Comparison of ENCODE assay signal across 8 cellular contexts in the genomic region with DNA sequence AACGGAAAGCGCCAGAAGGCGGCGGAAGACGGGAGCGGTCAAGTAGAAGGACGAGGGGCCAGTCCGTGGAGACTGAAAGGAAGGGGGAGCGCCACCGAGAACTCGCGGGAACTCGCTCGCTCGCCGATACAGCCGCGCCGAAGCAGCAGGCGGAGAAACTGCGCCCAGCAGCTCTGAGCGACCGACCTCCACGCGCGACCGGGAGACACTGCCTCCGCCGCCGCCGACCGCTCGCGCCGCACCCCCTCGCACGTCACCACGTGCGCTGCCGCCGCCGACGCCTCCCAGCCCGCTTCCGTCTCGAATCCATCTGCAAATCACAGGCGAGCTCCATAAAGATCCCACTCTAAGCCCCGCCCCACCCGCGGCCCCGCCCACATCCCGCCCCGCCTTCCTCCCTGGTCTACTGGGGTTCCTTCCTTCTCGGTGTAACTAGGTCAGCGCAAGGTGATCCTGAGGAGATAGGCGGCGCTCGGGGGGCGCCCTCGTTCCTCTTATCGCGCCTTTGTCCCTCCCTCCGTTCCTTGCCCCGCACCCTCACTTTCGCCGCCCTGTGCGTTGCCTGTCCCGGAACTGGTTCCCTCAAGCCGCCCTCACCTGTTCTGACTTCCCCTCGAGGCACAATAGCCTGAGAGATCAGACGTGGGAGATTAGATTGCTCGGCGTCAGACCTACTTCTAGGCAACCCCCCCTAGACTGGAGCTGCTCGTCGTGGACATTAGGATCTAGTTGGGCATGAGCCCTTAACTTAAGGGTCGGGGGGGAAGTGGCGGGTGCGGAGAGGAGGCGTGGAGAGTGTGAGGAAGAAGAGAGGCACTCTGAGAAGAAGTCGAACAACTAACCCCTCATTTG. TPM values are rescaled to one million over a fixed set of nuclear protein-coding genes. Genes with fewer than 3 reads are reported as not detected.
DNase-seq lines count a peak whose midpoint lies in the region; ATAC-seq, FAIRE-seq and TF ChIP-seq lines count a peak whose summit lies in the region.

A gene (minus strand): TSS at position 210 of the 852 bp plus-strand sequence. CDS start 7,750 bp downstream, outside the sequence.

- TF ChIP-seq POLR2A in HepG2 (IDR thresholded peaks at IDR 0.05; ENCODE audit: insufficient read depth in 1 of 2, low read depth in 2 of 2, low read length in 2 of 2), result peak; percentile 87 to 97

- CTCF ChIA-PET in HepG2 (lab: Yijun Ruan, JAX; ENCODE audit: low intra/inter-chr PET ratio, low total read pairs), result no interaction called here

- intact Hi-C loops in CD14-positive monocyte (cut with micrococcal nuclease) (loop anchor here (2.0 to 10.0 kb wide), 5 partner anchors 55 to 358 kb away; a partner anchor contains a TSS), HepG2 (cut with micrococcal nuclease; ENCODE audit: unreplicated experiment) (loop anchor here (2.0 to 5.0 kb wide), 3 partner anchors 160 to 365 kb away; a partner anchor contains a TSS)
- intact Hi-C loops in dendritic cell treated with granulocyte-macrophage colony-stimulating factor and Interleukin-4, amounts not matched to agents 40 ng/mL and 50 ng/mL, for 4 days (cut with micrococcal nuclease), result loop anchor here (1.0 to 5.0 kb wide), 6 partner anchors 22 to 167 kb away; a partner anchor contains a TSS

- H3K27ac Mint-ChIP-seq in CD14-positive monocyte, result peak within 1 kb of the TSS; percentile 99 to 100 (median 100)
- H3K27ac Mint-ChIP-seq in dendritic cell treated with granulocyte-macrophage colony-stimulating factor and Interleukin-4, amounts not matched to agents 40 ng/mL and 50 ng/mL, for 4 days, result peak within 1 kb of the TSS; percentile 100

- TF ChIP-seq CTCF in CD14-positive monocyte (IDR thresholded peaks at IDR 0.05) (no peak), HepG2 (CRISPR knock-in tag; IDR thresholded peaks at IDR 0.05) (peak; percentile 80)

- H3K4me3 Mint-ChIP-seq in CD14-positive monocyte, result peak within 1 kb of the TSS; percentile 92 to 98
- H3K4me3 Mint-ChIP-seq in dendritic cell treated with granulocyte-macrophage colony-stimulating factor and Interleukin-4, amounts not matched to agents 40 ng/mL and 50 ng/mL, for 4 days, result peak within 1 kb of the TSS; percentile 99

- H3K4me3 ChIP-seq in HepG2 (replicated peaks in 1 of 3; ENCODE audit: insufficient read depth in 1 of 3, low read depth in 2 of 3, low read length in 3 of 3), result peak within 1 kb of the TSS; percentile 78 to 84 (median 83)

- in situ Hi-C loops in HepG2 (cut with HindIII; ENCODE audit: extremely low pct_ligation_motif_present, low pct_unique_long_range_greater_than_20kb), result loop anchor here (10.0 kb wide), 1 partner anchor 368 kb away; no protein-coding TSS in a partner anchor

- H3K79me2 ChIP-seq in HepG2 (ENCODE audit: insufficient read depth, low read length), result peaks cover 49% of the 10 kb centered on the region

- BruUV-seq in HepG2 (replicated peaks; lab: Mats Ljungman, UMichigan), result TSS peak; percentile 68

- POLR2A ChIA-PET in HepG2 (lab: Yijun Ruan, JAX), result interaction anchor here (0.5 to 2.5 kb wide), 14 partner anchors 10 to 1265 kb away, joined by 3 to 13 read pairs (median 3); a partner anchor contains a TSS

- no peaks in the 10 kb centered on the region for H3K36me3 ChIP-seq in HepG2 (replicated peaks in 1 of 2; ENCODE audit: control insufficient read depth in 1 of 2, insufficient read depth in 2 of 2, low read length in 2 of 2)

- H3K27ac ChIP-seq in HepG2 (ENCODE audit: extremely low read length, insufficient read depth, low read length), result peak within 1 kb of the TSS; percentile 92

- ATAC-seq in GM19372 (IDR thresholded peaks at IDR 0.05; ENCODE audit: low read depth, unreplicated experiment) (peak; percentile 67), HG03558 (IDR thresholded peaks at IDR 0.05; ENCODE audit: extremely low read depth, unreplicated experiment) (peak; percentile 60), HepG2 (peak; percentile 80)

- FAIRE-seq in HepG2 (lab: Jason Lieb, UNC), result no peak

- WGBS in HepG2 (ENCODE audit: low lambda C conversion rate), result 32% methylated on average over 18 of the region's 80 CpGs

- H3K27me3 ChIP-seq in HepG2 (ENCODE audit: control insufficient read depth in 1 of 2, insufficient read depth in 2 of 2, low read length in 2 of 2), result no peaks in the 10 kb centered on the region

- no peaks in the 10 kb centered on the region for H3K27me3 Mint-ChIP-seq in CD14-positive monocyte (ENCODE audit: low read depth in 3 of 3)
- H3K27me3 Mint-ChIP-seq in dendritic cell treated with granulocyte-macrophage colony-stimulating factor and Interleukin-4, amounts not matched to agents 40 ng/mL and 50 ng/mL, for 4 days, result no peaks in the 10 kb centered on the region

- peaks cover 2 to 3% of the 10 kb centered on the region in 2 donors for H3K36me3 Mint-ChIP-seq in CD14-positive monocyte
- H3K36me3 Mint-ChIP-seq in dendritic cell treated with granulocyte-macrophage colony-stimulating factor and Interleukin-4, amounts not matched to agents 40 ng/mL and 50 ng/mL, for 4 days (ENCODE audit: low read depth), result peaks cover 41% of the 10 kb centered on the region

- TF ChIP-seq RAD21 in HepG2 (CRISPR knock-in tag; IDR thresholded peaks at IDR 0.05), result peak; percentile 50; the same call in 1 of the 2 replicates

- DNase-seq in CD14-positive monocyte (ENCODE audit: low spot score) (peak; percentile 95), NCI-H748 (lab: John Stamatoyannopoulos, UW; ENCODE audit: unreplicated experiment) (peak; percentile 97), HepG2 (ENCODE audit: low spot score) (peak; percentile 81)
- peak; percentile 89 to 92 for DNase-seq in activated CD4-positive, alpha-beta T cell treated with anti-CD3 and anti-CD28 coated beads, Interleukin-2, amount 50 U/mL, for 24 hours (ENCODE audit: low read depth in 1 of 2, low spot score in 1 of 2)
- peak; percentile 92 for DNase-seq in stimulated activated CD4-positive, alpha-beta T cell treated with anti-CD3 and anti-CD28 coated beads, Interleukin-4, amount 100 ng/mL, for 1 hour

- peaks cover 46% of the 10 kb centered on the region for H3K4me1 Mint-ChIP-seq in CD14-positive monocyte
- H3K4me1 Mint-ChIP-seq in dendritic cell treated with granulocyte-macrophage colony-stimulating factor and Interleukin-4, amounts not matched to agents 40 ng/mL and 50 ng/mL, for 4 days (ENCODE audit: low read depth), result peaks cover 34% of the 10 kb centered on the region

- TF ChIP-seq EP300 in HepG2 (IDR thresholded peaks at IDR 0.05; ENCODE audit: low read depth in 2 of 2, low read length in 2 of 2) (no peak), HepG2 (CRISPR knock-in tag; IDR thresholded peaks at IDR 0.05; ENCODE audit: borderline replicate concordance) (0 out of 2 replicates have a peak, but pooled peaks have one; percentile 10)

- peaks cover 0 to 9% (median 4%) of the 10 kb centered on the region in 7 donors for H3K9me3 Mint-ChIP-seq in CD14-positive monocyte
- H3K9me3 Mint-ChIP-seq in dendritic cell treated with granulocyte-macrophage colony-stimulating factor and Interleukin-4, amounts not matched to agents 40 ng/mL and 50 ng/mL, for 4 days, result peaks cover 11% of the 10 kb centered on the region

- H3K4me1 ChIP-seq in HepG2 (ENCODE audit: insufficient read depth, low read length), result peaks cover 49% of the 10 kb centered on the region

- peaks cover 27% of the 10 kb centered on the region for H4K20me1 ChIP-seq in HepG2 (ENCODE audit: insufficient read depth, low read length)

- H2AFZ ChIP-seq in HepG2 (ENCODE audit: low read length), result no peak within 1 kb of the TSS

- H3K4me2 ChIP-seq in HepG2 (ENCODE audit: low read depth, low read length), result peak within 1 kb of the TSS; percentile 92

- H3K9me3 ChIP-seq in HepG2 (ENCODE audit: low read length), result no peaks in the 10 kb centered on the region

- peak within 1 kb of the TSS; percentile 97 for H3K9ac ChIP-seq in HepG2 (ENCODE audit: insufficient read depth, low read depth, low read length)

TF ChIP-seq in HepG2, 621 proteins besides CTCF, POLR2A, EP300 and RAD21 (continues in another document):
- TF ChIP-seq ZNF264 (CRISPR knock-in tag; IDR thresholded peaks at IDR 0.05) (no peak), MED13 (CRISPR knock-in tag; IDR thresholded peaks at IDR 0.05) (peak; percentile 65; the same call in 1 of the 2 replicates)

RNA-seq across cellular contexts. Expression of the gene that starts here (rescaled TPM):
- polyA plus RNA-seq in CD14-positive monocyte, result 10 to 100 TPM; 50.9 to 69.2 TPM
- 41.6 and 51.7 TPM in 2 replicates for total RNA-seq in HepG2 (2016; rRNA removed; fragmentation: Illumina TruSeq; extraction: Trizol)
- total RNA-seq in HepG2 (2016; cell fraction: cytosol; rRNA removed; fragmentation: Illumina TruSeq; extraction: Trizol; ENCODE audit: low read depth), result 9.0 and 9.3 TPM in 2 replicates
- 41.9 and 52.5 TPM in 2 replicates for total RNA-seq in HepG2 (2016; cell fraction: insoluble cytoplasmic fraction; rRNA removed; fragmentation: Illumina TruSeq; extraction: Trizol)
- 19.8 and 21.2 TPM in 2 replicates for total RNA-seq in HepG2 (2016; cell fraction: membrane; rRNA removed; fragmentation: Illumina TruSeq; extraction: Trizol)
- total RNA-seq in HepG2 (2016; cell fraction: nucleus; rRNA removed; fragmentation: Illumina TruSeq; extraction: Trizol), result 119 and 126 TPM in 2 replicates
- 38.2 and 49.1 TPM in 2 replicates for polyA plus RNA-seq in HepG2 (2011; rRNA removed)
- 11.5 and 17.3 TPM in 2 replicates for polyA plus RNA-seq in HepG2 (2011; cell fraction: cytosol; rRNA removed)
- 83.0 and 93.5 TPM in 2 replicates for polyA plus RNA-seq in HepG2 (2011; cell fraction: nucleus; rRNA removed)
- 40.9 and 57.2 TPM in 2 replicates for polyA plus RNA-seq in HepG2 (2012)
- 2.8 and 3.5 TPM in 2 replicates for polyA plus RNA-seq in HepG2 (2016; cell fraction: cytosol; fragmentation: Illumina TruSeq; extraction: Trizol; ENCODE audit: low read depth)
- 38.7 and 40.0 TPM in 2 replicates for polyA plus RNA-seq in HepG2 (2016; cell fraction: insoluble cytoplasmic fraction; fragmentation: Illumina TruSeq; extraction: Trizol; ENCODE audit: low read depth)
- 9.3 and 11.3 TPM in 2 replicates for polyA plus RNA-seq in HepG2 (2016; cell fraction: membrane; fragmentation: Illumina TruSeq; extraction: Trizol; ENCODE audit: low read depth)
- polyA plus RNA-seq in HepG2 (2016; cell fraction: nucleus; fragmentation: Illumina TruSeq; extraction: Trizol; ENCODE audit: insufficient read depth, low read depth), result 65.5 and 70.1 TPM in 2 replicates
- 35.4 and 52.1 TPM in 2 replicates for polyA minus RNA-seq in HepG2 (2011; rRNA and poly(A)+ RNA removed; ENCODE audit: low replicate concordance)
- polyA minus RNA-seq in HepG2 (2011; cell fraction: cytosol; rRNA and poly(A)+ RNA removed), result 15.7 and 16.1 TPM in 2 replicates
- polyA minus RNA-seq in HepG2 (2011; cell fraction: nucleus; rRNA and poly(A)+ RNA removed), result 378 and 394 TPM in 2 replicates

Comparison
In these comparisons a context has a peak if more than half of its experiments do, and no peak if none do; other contexts are left out.
1. Peak in every context shown above with its lines: DNase-seq, ATAC-seq, H3K4me3 ChIP-seq and H3K27ac ChIP-seq.